8 cellular contexts compared by ENCODE assay signal in genomic region chr2:96485751-96486643, GRCh38. TPM values are rescaled to one million over a fixed set of nuclear protein-coding genes. Genes with fewer than 3 reads are reported as not detected.
DNase-seq lines count a peak whose midpoint lies in the region; ATAC-seq and TF ChIP-seq lines count a peak whose summit lies in the region.

No MANE protein-coding gene starts in this region.

- H3K4me3 Mint-ChIP-seq in nephron progenitor cell: peak overlapping the region; percentile 56
- H3K4me3 Mint-ChIP-seq in stimulated activated naive CD8-positive, alpha-beta T cell treated with anti-CD3 and anti-CD28 coated beads, Interleukin-15, Interleukin-2, amounts not matched to agents 100 ng/mL and 50 ng/mL, for 24 hours: peak overlapping the region; percentile 90

- no peaks in the 10 kb centered on the region for H3K36me3 Mint-ChIP-seq in nephron progenitor cell (ENCODE audit: low read depth)
- H3K36me3 Mint-ChIP-seq in stimulated activated naive CD8-positive, alpha-beta T cell treated with anti-CD3 and anti-CD28 coated beads, Interleukin-15, Interleukin-2, amounts not matched to agents 100 ng/mL and 50 ng/mL, for 24 hours (ENCODE audit: low read depth): no peaks in the 10 kb centered on the region

- peaks cover 6 to 18% (median 11%) of the 10 kb centered on the region in 3 donors for H3K4me1 ChIP-seq in esophagus squamous epithelium

- no peaks in the 10 kb centered on the region for H3K27me3 ChIP-seq in esophagus squamous epithelium

- no peaks in the 10 kb centered on the region for H3K9me3 ChIP-seq in esophagus squamous epithelium

- 6 to 11% methylated on average over 17 to 32 of the region's 33 CpGs for WGBS in esophagus squamous epithelium, 2 donors

- peak in 2 of 4 donors; percentile 48 to 74 for TF ChIP-seq POLR2A in esophagus squamous epithelium (IDR thresholded peaks at IDR 0.05)

- H3K9me3 Mint-ChIP-seq in nephron progenitor cell: peaks cover 8% of the 10 kb centered on the region
- H3K9me3 Mint-ChIP-seq in stimulated activated naive CD8-positive, alpha-beta T cell treated with anti-CD3 and anti-CD28 coated beads, Interleukin-15, Interleukin-2, amounts not matched to agents 100 ng/mL and 50 ng/mL, for 24 hours: no peaks in the 10 kb centered on the region

- intact Hi-C loops in esophagus squamous epithelium (cut with DNase I): no loop called here

- H3K27ac Mint-ChIP-seq in nephron progenitor cell: peak overlapping the region; percentile 47
- H3K27ac Mint-ChIP-seq in stimulated activated naive CD8-positive, alpha-beta T cell treated with anti-CD3 and anti-CD28 coated beads, Interleukin-15, Interleukin-2, amounts not matched to agents 100 ng/mL and 50 ng/mL, for 24 hours: peak overlapping the region; percentile 99

- DNase-seq in NCI-H774 (lab: John Stamatoyannopoulos, UW) (peak; percentile 39), activated T-cell treated with anti-CD3 and anti-CD28 coated beads for 48 hours (ENCODE audit: low read depth) (peak; percentile 78), esophagus squamous epithelium (lab: John Stamatoyannopoulos, UW) (no peak), nephron progenitor cell (no peak), T1000 (lab: John Stamatoyannopoulos, UW) (no peak)

- peaks cover 4% of the 10 kb centered on the region for H3K27me3 Mint-ChIP-seq in nephron progenitor cell (ENCODE audit: low read depth, poor library complexity)
- H3K27me3 Mint-ChIP-seq in stimulated activated naive CD8-positive, alpha-beta T cell treated with anti-CD3 and anti-CD28 coated beads, Interleukin-15, Interleukin-2, amounts not matched to agents 100 ng/mL and 50 ng/mL, for 24 hours: no peaks in the 10 kb centered on the region

- TF ChIP-seq CTCF in esophagus squamous epithelium (IDR thresholded peaks at IDR 0.05) (no peak), nephron progenitor cell (IDR thresholded peaks at IDR 0.05) (no peak)

- ATAC-seq in GM18520 (IDR thresholded peaks at IDR 0.05; ENCODE audit: unreplicated experiment) (peak; percentile 77), HG02938 (IDR thresholded peaks at IDR 0.05; ENCODE audit: unreplicated experiment) (peak; percentile 87)

- peaks cover 23% of the 10 kb centered on the region for H3K4me1 Mint-ChIP-seq in nephron progenitor cell
- peaks cover 47% of the 10 kb centered on the region for H3K4me1 Mint-ChIP-seq in stimulated activated naive CD8-positive, alpha-beta T cell treated with anti-CD3 and anti-CD28 coated beads, Interleukin-15, Interleukin-2, amounts not matched to agents 100 ng/mL and 50 ng/mL, for 24 hours (ENCODE audit: low read depth)

- H3K27ac ChIP-seq in esophagus squamous epithelium: peak overlapping the region; percentile 83 to 93 (median 86)

- no peaks in the 10 kb centered on the region for H3K36me3 ChIP-seq in esophagus squamous epithelium

- peak overlapping the region; percentile 33 to 68 (median 50) for H3K4me3 ChIP-seq in esophagus squamous epithelium

RNA-seq across cellular contexts. Expression of gene NEURL3, which starts 19.2 kb away (rescaled TPM):
- not detected for total RNA-seq in esophagus squamous epithelium

RNA-seq across cellular contexts. Expression of gene ARID5A, which starts 50.6 kb away (rescaled TPM):
- total RNA-seq in esophagus squamous epithelium: 10 to 100 TPM in 1 of 4 donors, 1 to 10 TPM in 3; 2.8 to 25.9 (median 5.7) TPM

Comparison
In these comparisons a context has a peak if more than half of its experiments do, and no peak if none do; other contexts are left out.
1. DNase-seq: peak in NCI-H774 (single experiment) and activated T-cell treated with anti-CD3 and anti-CD28 coated beads for 48 hours (single experiment); none in esophagus squamous epithelium (single experiment), nephron progenitor cell (single experiment) and T1000 (single experiment).